ENCODE assay signal across 9 cellular contexts in the genomic region with DNA sequence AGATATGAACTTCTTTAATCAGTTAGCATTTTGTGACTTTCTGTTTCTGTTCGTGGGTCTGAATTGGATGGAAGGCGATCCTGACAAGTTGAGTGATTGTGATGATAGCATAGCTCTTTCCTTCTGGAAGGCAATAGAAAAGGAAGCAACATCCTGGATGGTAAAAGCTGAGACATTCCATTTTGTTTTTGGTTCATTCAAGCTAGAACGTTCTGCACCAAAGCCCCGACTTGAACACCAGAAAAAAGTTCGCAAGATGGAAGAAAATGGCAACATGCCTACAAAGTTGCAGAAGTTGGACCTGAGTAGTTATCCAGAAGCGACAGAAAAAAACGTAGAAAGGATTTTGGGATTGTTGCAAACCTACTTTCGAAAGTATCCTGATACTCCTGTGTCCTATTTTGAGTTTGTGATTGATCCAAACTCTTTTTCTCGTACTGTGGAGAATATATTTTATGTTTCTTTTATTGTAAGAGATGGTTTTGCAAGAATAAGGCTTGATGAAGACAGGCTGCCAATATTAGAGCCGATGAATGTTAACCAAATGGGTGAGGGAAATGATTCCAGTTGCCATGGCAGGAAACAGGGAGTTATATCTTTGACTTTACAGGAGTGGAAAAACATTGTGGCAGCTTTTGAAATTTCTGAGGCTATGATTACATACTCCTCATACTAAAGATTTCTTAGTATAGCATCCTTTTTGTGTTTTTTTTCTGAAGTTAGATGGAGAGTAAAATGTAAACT. TPM values are rescaled to one million over a fixed set of nuclear protein-coding genes. Genes with fewer than 3 reads are reported as not detected.
DNase-seq lines count a peak whose midpoint lies in the region; ATAC-seq, FAIRE-seq and TF ChIP-seq lines count a peak whose summit lies in the region.
"Had no signal": no experiment of that assay in that cellular context is flagged by ENCODE, and none has a peak within 500 bp of the region (broad histone marks: within the 10 kb centered on the region; RNA-seq: fewer than 3 reads in every experiment).

No MANE protein-coding gene starts in this region.

- peaks cover 8% of the 10 kb centered on the region; the same call in 1 of the 2 replicates for H3K23me2 ChIP-seq in H1 (ENCODE audit: low read depth, low read length)

- H3K27me3 ChIP-seq in ACC112 (ENCODE audit: insufficient read depth, low read length), result no peaks in the 10 kb centered on the region
- no peaks in the 10 kb centered on the region for H3K27me3 ChIP-seq in HUES6 (ENCODE audit: control insufficient read depth, insufficient read depth, low read length)
- no peaks in the 10 kb centered on the region; a peak in 1 of 7 replicates for H3K27me3 ChIP-seq in H1 (replicated peaks in 1 of 4; ENCODE audit: control insufficient read depth in 3 of 4, extremely low read depth in 1 of 4, insufficient read depth in 3 of 4, low read length in 3 of 4)

- CTCF ChIA-PET in H1 (lab: Charles Lee; ENCODE audit: partially characterized antibody), result interaction anchor here (0.6 to 1.3 kb wide), 7 partner anchors 9 to 487 kb away, joined by 3 to 5 read pairs (median 3); partner anchors contain the start of gene NFYB

- H2AK5ac ChIP-seq in H1 (ENCODE audit: low read depth, low read length), result no peak overlapping the region

- no peak for TF ChIP-seq POLR2A in H1 (IDR thresholded peaks at IDR 0.05; ENCODE audit: control extremely low read depth in 1 of 2, low read depth in 2 of 2, low read length in 2 of 2)

- H4K20me1 ChIP-seq in H1 (replicated peaks in 1 of 2; ENCODE audit: control insufficient read depth in 1 of 2, insufficient read depth in 2 of 2, low read length in 2 of 2), result peaks cover 9 to 14% of the 10 kb centered on the region in 2 experiments

- H2BK12ac ChIP-seq in H1 (ENCODE audit: low read depth, low read length), result no peak overlapping the region

- peak overlapping the region; percentile 91 for H3K4me3 Mint-ChIP-seq in natural killer cell treated with Interleukin-12 subunit alpha and Interleukin-12 subunit beta and Interleukin-15 and Interleukin-18, amount 100 ng/mL, for 72 hours

- no peak for TF ChIP-seq CTCF in H1 (IDR thresholded peaks at IDR 0.05; ENCODE audit: control extremely low read depth in 1 of 3, insufficient read depth in 1 of 3, low read depth in 1 of 3, low read length in 3 of 3)

- ATAC-seq in natural killer cell treated with Interleukin-12 subunit alpha and Interleukin-12 subunit beta and Interleukin-15 and Interleukin-18, amount 100 ng/mL, for 72 hours, result no peak

- H2BK15ac ChIP-seq in H1 (ENCODE audit: low read length), result no peak overlapping the region

- peak overlapping the region; percentile 75 to 80 for H3K4me2 ChIP-seq in H1 (ENCODE audit: insufficient read depth in 1 of 2, low read depth in 2 of 2, low read length in 2 of 2)

- TF ChIP-seq RAD21 in H1 (IDR thresholded peaks at IDR 0.05 in 1 of 2, conservative IDR thresholded peaks at IDR 0.05 in 1 of 2; ENCODE audit: low read depth in 2 of 2, low read length in 2 of 2), result no peak

- no peak overlapping the region for H4K5ac ChIP-seq in H1 (ENCODE audit: insufficient read length, low read depth, low read length)

- H2AFZ ChIP-seq in ACC112 (ENCODE audit: low read length, unreplicated experiment), result no peak overlapping the region
- no peak overlapping the region; the same call in 1 of the 2 replicates for H2AFZ ChIP-seq in H1 (ENCODE audit: low read length)

- H3K9me3 ChIP-seq in HUES6 (ENCODE audit: control insufficient read depth, insufficient read depth, low read depth, low read length), result no peaks in the 10 kb centered on the region
- H3K9me3 ChIP-seq in H1 (ENCODE audit: insufficient read depth in 2 of 2, low read depth in 1 of 2, low read length in 1 of 2), result no peaks in the 10 kb centered on the region

- peaks cover 20% of the 10 kb centered on the region for H3K36me3 ChIP-seq in ACC112 (ENCODE audit: insufficient read depth, low read length)
- peaks cover 40% of the 10 kb centered on the region for H3K36me3 ChIP-seq in HUES6 (ENCODE audit: control insufficient read depth, insufficient read depth, low read length)
- peaks cover 0 to 13% (median 0%) of the 10 kb centered on the region in 4 experiments; a peak in 2 of 8 replicates for H3K36me3 ChIP-seq in H1 (ENCODE audit: control insufficient read depth in 2 of 4, insufficient read depth in 4 of 4, low read length in 3 of 4)

- POLR2A ChIA-PET in H1 (lab: Charles Lee; ENCODE audit: partially characterized antibody), result interaction anchor here (1.0 to 2.8 kb wide), 7 partner anchors 8 to 166 kb away, joined by 3 to 36 read pairs (median 5); partner anchors contain the start of gene NFYB

- peak overlapping the region; percentile 94 to 99 for H3K27ac Mint-ChIP-seq in natural killer cell treated with Interleukin-12 subunit alpha and Interleukin-12 subunit beta and Interleukin-15 and Interleukin-18, amount 100 ng/mL, for 72 hours

- H3K9ac ChIP-seq in HUES6 (ENCODE audit: low read length), result no peak overlapping the region
- peak overlapping the region in 2 of 4 experiments; percentile 76 to 80; a peak in 3 of 7 replicates for H3K9ac ChIP-seq in H1 (replicated peaks in 1 of 4; ENCODE audit: extremely low read depth in 1 of 4, low read depth in 3 of 4, low read length in 3 of 4)

- H3K18ac ChIP-seq in H1 (ENCODE audit: extremely low read depth, low read length), result no peak overlapping the region; the same call in 1 of the 2 replicates

- FAIRE-seq in H1 (lab: Jason Lieb, UNC), result no peak

- H3K4me1 ChIP-seq in ACC112 (ENCODE audit: control insufficient read depth, insufficient read depth, low read length, unreplicated experiment) (peaks cover 65% of the 10 kb centered on the region), HUES6 (ENCODE audit: control insufficient read depth, insufficient read depth, low read length) (peaks cover 12% of the 10 kb centered on the region), H1 (replicated peaks in 1 of 4; ENCODE audit: control insufficient read depth in 3 of 4, insufficient read depth in 4 of 4, low read length in 3 of 4) (peaks cover 7 to 15% (median 9%) of the 10 kb centered on the region in 4 experiments)

- H3K79me1 ChIP-seq in H1 (ENCODE audit: low read depth, low read length), result peaks cover 10% of the 10 kb centered on the region

- 90% methylated on average over 10 of the region's 10 CpGs; no CpG with 5 or more reads in 1 of the 2 experiments for WGBS in H1 (ENCODE audit: extremely low coverage in 1 of 2, insufficient coverage in 1 of 2, insufficient read length in 1 of 2, insufficient replicate concordance in 2 of 2, low coverage in 1 of 2, low lambda C conversion rate in 2 of 2, missing lambda C conversion rate in 1 of 2), 2 experiments

- H3K4me3 ChIP-seq in ACC112 (ENCODE audit: low read depth, low read length), result peak overlapping the region; percentile 80
- H3K4me3 ChIP-seq in HUES6 (ENCODE audit: low read depth, low read length), result peak overlapping the region; percentile 42; the same call in 1 of the 2 replicates
- peak overlapping the region; percentile 20 to 59 (median 40); a peak in 6 of 8 replicates for H3K4me3 ChIP-seq in H1 (ENCODE audit: extremely low read depth in 1 of 4, insufficient read depth in 2 of 4, low read depth in 3 of 4, low read length in 4 of 4)

- no peak overlapping the region for H3K56ac ChIP-seq in H1 (replicated peaks; ENCODE audit: insufficient read length, low read depth, low read length)

- no peak overlapping the region for H3K14ac ChIP-seq in H1 (ENCODE audit: insufficient read length)

- no peak overlapping the region for H2BK5ac ChIP-seq in H1 (ENCODE audit: low read depth, low read length)

- H3K4me1 Mint-ChIP-seq in natural killer cell treated with Interleukin-12 subunit alpha and Interleukin-12 subunit beta and Interleukin-15 and Interleukin-18, amount 100 ng/mL, for 72 hours (ENCODE audit: low read depth in 2 of 2), result peaks cover 34 to 55% of the 10 kb centered on the region in 2 donors

- H3K27ac ChIP-seq in ACC112 (ENCODE audit: low read depth, low read length), result peak overlapping the region; percentile 72
- H3K27ac ChIP-seq in HUES6 (ENCODE audit: low read depth, low read length), result no peak overlapping the region
- no peak overlapping the region for H3K27ac ChIP-seq in H1 (ENCODE audit: low read depth, low read length)

- H4K8ac ChIP-seq in H1 (ENCODE audit: extremely low read depth, insufficient read depth, low read length), result no peak overlapping the region

- no peak for DNase-seq in H1 (ENCODE audit: low read depth in 1 of 2, low spot score in 2 of 2)
- no peak for DNase-seq in natural killer cell treated with Interleukin-12 subunit alpha and Interleukin-12 subunit beta and Interleukin-15 and Interleukin-18, amount 100 ng/mL, for 72 hours (ENCODE audit: low spot score)
- DNase-seq in SKM-1 (lab: John Stamatoyannopoulos, UW; ENCODE audit: unreplicated experiment), result no peak
- no peak for DNase-seq in NCI-H1417 treated with DMSO at 0.1 percent for 48 hours (lab: John Stamatoyannopoulos, UW)
- no peak for DNase-seq in DMS79 treated with DMSO at 0.1 percent for 48 hours (lab: John Stamatoyannopoulos, UW)
- DNase-seq in activated CD4-positive, CD25-positive, alpha-beta regulatory T cell (lab: John Stamatoyannopoulos, UW), result no peak
- DNase-seq: NCI-H187 treated with DMSO at 0.1 percent for 48 hours had no signal

- no peak overlapping the region for H2BK120ac ChIP-seq in H1 (replicated peaks; ENCODE audit: low read depth, low read length)

- H3K9me3 Mint-ChIP-seq in natural killer cell treated with Interleukin-12 subunit alpha and Interleukin-12 subunit beta and Interleukin-15 and Interleukin-18, amount 100 ng/mL, for 72 hours, result no peaks in the 10 kb centered on the region

- H3K36me3 Mint-ChIP-seq in natural killer cell treated with Interleukin-12 subunit alpha and Interleukin-12 subunit beta and Interleukin-15 and Interleukin-18, amount 100 ng/mL, for 72 hours, result peaks cover 6% of the 10 kb centered on the region

- H3K27me3 Mint-ChIP-seq in natural killer cell treated with Interleukin-12 subunit alpha and Interleukin-12 subunit beta and Interleukin-15 and Interleukin-18, amount 100 ng/mL, for 72 hours, result no peaks in the 10 kb centered on the region

- no peak overlapping the region for H3K4ac ChIP-seq in H1 (replicated peaks; ENCODE audit: insufficient read length, low read depth, low read length)

- no peak overlapping the region for H4K91ac ChIP-seq in H1 (replicated peaks; ENCODE audit: insufficient read length, low read length)

- no peak overlapping the region for H3K23ac ChIP-seq in H1 (ENCODE audit: insufficient read length)

- no peak for TF ChIP-seq EP300 in H1 (IDR thresholded peaks at IDR 0.05; ENCODE audit: borderline replicate concordance in 1 of 2, low read depth in 2 of 2, low read length in 2 of 2)

- H3K79me2 ChIP-seq in ACC112 (ENCODE audit: control insufficient read depth, insufficient read depth, low read length, unreplicated experiment) (peaks cover 92% of the 10 kb centered on the region), H1 (ENCODE audit: control insufficient read depth in 1 of 2, insufficient read depth in 2 of 2, low read length in 2 of 2) (peaks cover 3 to 78% of the 10 kb centered on the region in 2 experiments)

- H2BK20ac ChIP-seq in H1 (ENCODE audit: low read length), result no peak overlapping the region

RNA-seq across cellular contexts. Expression of gene EID3, which starts 0.9 kb away (rescaled TPM):
- total RNA-seq in H1 (2021; fragmentation: NEBNext Ultra II Directional; extraction: Animal tissue kit (Norgen Biotek cat#: 25700)), result 2.2 and 2.8 TPM in 2 replicates
- 1.0 and 1.2 TPM in 2 replicates for polyA plus RNA-seq in H1 (2011; rRNA removed)
- polyA plus RNA-seq in H1 (2011; cell fraction: cytosol; rRNA removed), result 2.6 TPM
- polyA plus RNA-seq in H1 (2011; cell fraction: nucleus; rRNA removed), result 1.2 TPM
- 1.8 to 2.6 TPM (median 1.9 TPM) in 4 replicates for polyA plus RNA-seq in H1 (2012, experiment 1 of 2)
- 0.34 TPM for polyA plus RNA-seq in H1 (2012, experiment 2 of 2)
- polyA plus RNA-seq in H1 (2013, experiment 1 of 2), result 1.0 TPM
- 1.1 TPM for polyA plus RNA-seq in H1 (2013, experiment 2 of 2)
- polyA minus RNA-seq in H1 (2011; rRNA and poly(A)+ RNA removed), result 1.8 and 2.5 TPM in 2 replicates
- polyA minus RNA-seq in H1 (2011; cell fraction: cytosol; rRNA and poly(A)+ RNA removed), result 2.3 TPM
- polyA minus RNA-seq in H1 (2011; cell fraction: nucleus; rRNA and poly(A)+ RNA removed), result 9.2 TPM
- 10 to 100 TPM in 1 of 2 donors, 1 to 10 TPM in 1; 9.0 to 17.9 TPM for total RNA-seq in natural killer cell treated with Interleukin-12 subunit alpha and Interleukin-12 subunit beta and Interleukin-15 and Interleukin-18, amount 100 ng/mL, for 72 hours
